Comparison of ENCODE assay signal across 18 cellular contexts in the genomic region with DNA sequence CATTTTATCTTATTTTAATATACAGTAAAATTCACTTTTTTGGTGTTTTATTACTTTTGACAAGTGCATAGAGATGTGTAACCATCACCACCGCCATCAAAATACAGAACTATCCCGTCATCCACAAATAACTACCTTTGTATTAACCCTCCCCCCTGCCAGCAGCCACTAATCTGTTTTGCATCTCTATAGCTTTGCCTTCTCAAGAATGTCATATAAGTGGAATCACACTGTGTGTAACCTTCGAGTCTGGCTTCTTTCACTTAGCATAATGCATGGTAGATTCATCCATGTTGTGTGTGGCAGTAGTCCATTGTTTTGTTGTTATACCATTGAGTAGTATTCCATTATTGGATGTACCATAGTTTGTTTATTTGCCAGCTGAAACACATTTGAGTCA.
DNase-seq lines count a peak whose midpoint lies in the region; ATAC-seq, FAIRE-seq and TF ChIP-seq lines count a peak whose summit lies in the region.
"Had no signal": no experiment of that assay in that cellular context is flagged by ENCODE, and none has a peak within 500 bp of the region (broad histone marks: within the 10 kb centered on the region; RNA-seq: fewer than 3 reads in every experiment).

No MANE protein-coding gene starts in this region.

- WGBS in HUES64, result 41% methylated on average over 3 of the region's 3 CpGs
- WGBS in endodermal cell (ENCODE audit: insufficient coverage in 1 of 2, insufficient read length in 1 of 2), 2 experiments, result 55 to 69% methylated on average over 2 to 3 of the region's 3 CpGs
- WGBS in psoas muscle, 3 donors, result 76 to 85% (median 82%) methylated on average over 3 of the region's 3 CpGs

- no peaks in the 10 kb centered on the region for H3K36me3 Mint-ChIP-seq in endodermal cell (ENCODE audit: low read depth)
- H3K36me3 Mint-ChIP-seq: CD4-positive, CD25-positive, alpha-beta regulatory T cell had no signal

- peaks cover 10% of the 10 kb centered on the region for H3K4me1 ChIP-seq in HUES64 (ENCODE audit: insufficient read depth, low read length)
- H3K4me1 ChIP-seq in endodermal cell (ENCODE audit: control insufficient read depth, insufficient read depth, low read length), result no peaks in the 10 kb centered on the region
- H3K4me1 ChIP-seq in iPS-20b (ENCODE audit: insufficient read depth, low read length), result peaks cover 3% of the 10 kb centered on the region; the same call in 1 of the 2 replicates
- H3K4me1 ChIP-seq in mucosa of descending colon (ENCODE audit: low read depth), result no peaks in the 10 kb centered on the region
- H3K4me1 ChIP-seq in psoas muscle, result no peaks in the 10 kb centered on the region

- peak overlapping the region; percentile 41; the same call in 1 of the 2 replicates for H3K27ac ChIP-seq in HUES64 (ENCODE audit: low read depth, low read length)
- no peak overlapping the region for H3K27ac ChIP-seq in endodermal cell (ENCODE audit: low read depth, low read length)
- no peak overlapping the region for H3K27ac ChIP-seq in iPS-20b (ENCODE audit: low read length)
- H3K27ac ChIP-seq in psoas muscle, result no peak overlapping the region
- H3K27ac ChIP-seq: BLaER1 treated with 17β-estradiol and CSF1 and Interleukin-3, amounts not matched to agents 10 nM and 100 nM; GM23248; HL-60 had no signal

- ATAC-seq in mucosa of descending colon, result no peak
- ATAC-seq in GM21576 (IDR thresholded peaks at IDR 0.05; ENCODE audit: unreplicated experiment), result no peak
- no peak for ATAC-seq in psoas muscle
- ATAC-seq: HCT116, HepG2 had no signal

- H3K36me3 ChIP-seq in HUES64 (ENCODE audit: insufficient read depth, low read length), result no peaks in the 10 kb centered on the region
- no peaks in the 10 kb centered on the region for H3K36me3 ChIP-seq in endodermal cell (ENCODE audit: control insufficient read depth, insufficient read depth, low read length)
- H3K36me3 ChIP-seq in iPS-20b (ENCODE audit: insufficient read depth, low read depth, low read length), result no peaks in the 10 kb centered on the region
- H3K36me3 ChIP-seq in mucosa of descending colon (ENCODE audit: low read depth), result no peaks in the 10 kb centered on the region
- no peaks in the 10 kb centered on the region for H3K36me3 ChIP-seq in psoas muscle (ENCODE audit: insufficient read depth in 1 of 2, low read depth in 1 of 2)
- H3K36me3 ChIP-seq: BLaER1 treated with 17β-estradiol and CSF1 and Interleukin-3, amounts not matched to agents 10 nM and 100 nM had no signal

- TF ChIP-seq CTCF in endodermal cell (conservative IDR thresholded peaks at IDR 0.05), result no peak
- no peak for TF ChIP-seq CTCF in mucosa of descending colon (IDR thresholded peaks at IDR 0.05)
- TF ChIP-seq CTCF in psoas muscle (IDR thresholded peaks at IDR 0.05), result no peak

- peaks cover 6% of the 10 kb centered on the region for H3K4me1 Mint-ChIP-seq in endodermal cell
- H3K4me1 Mint-ChIP-seq: CD4-positive, CD25-positive, alpha-beta regulatory T cell had no signal

- H3K4me3 Mint-ChIP-seq in endodermal cell, result no peak overlapping the region
- H3K4me3 Mint-ChIP-seq: CD4-positive, CD25-positive, alpha-beta regulatory T cell had no signal

- TF ChIP-seq POLR2A in GM12891 (IDR thresholded peaks at IDR 0.05; ENCODE audit: low read depth, low read length), result no peak

- DNase-seq in GM12891 (ENCODE audit: insufficient read length, low spot score), result no peak
- DNase-seq in endodermal cell, result peak; percentile 66
- DNase-seq in mucosa of descending colon, result no peak
- no peak for DNase-seq in EL
- DNase-seq in psoas muscle, result no peak
- DNase-seq: 8988T; ACHN; CD4-positive, CD25-positive, alpha-beta regulatory T cell; DMS53; GM23248 had no signal

- H3K9ac ChIP-seq in HUES64 (ENCODE audit: low read depth, low read length) (no peak overlapping the region), endodermal cell (ENCODE audit: extremely low read depth, low read length, poor library complexity, severe bottlenecking) (no peak overlapping the region), iPS-20b (ENCODE audit: low read depth, low read length) (no peak overlapping the region)
- H3K9ac ChIP-seq: BLaER1 treated with 17β-estradiol and CSF1 and Interleukin-3, amounts not matched to agents 10 nM and 100 nM; GM23248 had no signal

- H3K9me3 Mint-ChIP-seq in endodermal cell, result peaks cover 5% of the 10 kb centered on the region

- H3K4me3 ChIP-seq in HUES64 (ENCODE audit: low read length), result no peak overlapping the region
- H3K4me3 ChIP-seq in endodermal cell (ENCODE audit: low read length), result no peak overlapping the region
- peak overlapping the region; percentile 0; the same call in 1 of the 2 replicates for H3K4me3 ChIP-seq in iPS-20b (ENCODE audit: low read length)
- no peak overlapping the region for H3K4me3 ChIP-seq in mucosa of descending colon
- H3K4me3 ChIP-seq in psoas muscle, result no peak overlapping the region
- H3K4me3 ChIP-seq: BLaER1 treated with 17β-estradiol and CSF1 and Interleukin-3, amounts not matched to agents 10 nM and 100 nM; GM23248 had no signal

- intact Hi-C loops in mucosa of descending colon (cut with DNase I, micrococcal nuclease) (no loop called here), psoas muscle (cut with DNase I) (no loop called here)

- FAIRE-seq in GM12891 (lab: Jason Lieb, UNC), result peak; percentile 31
- FAIRE-seq: GM18507, HepG2 had no signal

- H3K27me3 ChIP-seq in HUES64 (ENCODE audit: insufficient read depth, low read length), result no peaks in the 10 kb centered on the region
- no peaks in the 10 kb centered on the region for H3K27me3 ChIP-seq in endodermal cell (ENCODE audit: control insufficient read depth, insufficient read depth, low read length, poor library complexity, severe bottlenecking)
- H3K27me3 ChIP-seq in iPS-20b (ENCODE audit: insufficient read depth, low read length), result no peaks in the 10 kb centered on the region
- no peaks in the 10 kb centered on the region for H3K27me3 ChIP-seq in psoas muscle (ENCODE audit: insufficient read depth in 3 of 3, low read length in 2 of 3)
- H3K27me3 ChIP-seq: BLaER1 treated with 17β-estradiol and CSF1 and Interleukin-3, amounts not matched to agents 10 nM and 100 nM had no signal

- H3K9me3 ChIP-seq in HUES64 (ENCODE audit: insufficient read depth, low read depth, low read length), result peaks cover 9% of the 10 kb centered on the region
- no peaks in the 10 kb centered on the region for H3K9me3 ChIP-seq in endodermal cell (ENCODE audit: control insufficient read depth, low read length)
- no peaks in the 10 kb centered on the region; the same call in 1 of the 2 replicates for H3K9me3 ChIP-seq in iPS-20b (ENCODE audit: insufficient read depth, low read depth, low read length)
- peaks cover 3% of the 10 kb centered on the region for H3K9me3 ChIP-seq in mucosa of descending colon
- H3K9me3 ChIP-seq in psoas muscle, result no peaks in the 10 kb centered on the region

- peaks cover 3% of the 10 kb centered on the region for H3K27me3 Mint-ChIP-seq in endodermal cell (ENCODE audit: insufficient read depth)

- H3K27ac Mint-ChIP-seq in endodermal cell, result no peak overlapping the region
- H3K27ac Mint-ChIP-seq: CD4-positive, CD25-positive, alpha-beta regulatory T cell had no signal

TF ChIP-seq in GM12891, 5 proteins besides CTCF, POLR2A, EP300 and RAD21:
- TF ChIP-seq SPI1 (IDR thresholded peaks at IDR 0.05; ENCODE audit: low read depth, low read length) (no peak), POLR2AphosphoS5 (IDR thresholded peaks at IDR 0.05; ENCODE audit: low read depth, low read length) (no peak), TAF1 (IDR thresholded peaks at IDR 0.05; ENCODE audit: low read depth, low read length) (no peak), POU2F2 (IDR thresholded peaks at IDR 0.05; ENCODE audit: low read depth, low read length) (no peak), PAX5 (IDR thresholded peaks at IDR 0.05; ENCODE audit: insufficient read depth, low read length, severe bottlenecking) (no peak)
